ENCODE assay signal across 8 cellular contexts in genomic region chr1:152047954-152048640, GRCh38. TPM values are rescaled to one million over a fixed set of nuclear protein-coding genes. Genes with fewer than 3 reads are reported as not detected.
DNase-seq lines count a peak whose midpoint lies in the region; ATAC-seq and TF ChIP-seq lines count a peak whose summit lies in the region.

No MANE protein-coding gene starts in this region.

- peak; percentile 85 for TF ChIP-seq CTCF in C4-2B (conservative IDR thresholded peaks at IDR 0.05)

- peak; percentile 95 for ATAC-seq in GM19043 (IDR thresholded peaks at IDR 0.05; ENCODE audit: low read depth, unreplicated experiment)
- peak; percentile 96 for ATAC-seq in HG03354 (IDR thresholded peaks at IDR 0.05; ENCODE audit: poor library complexity, severe bottlenecking, unreplicated experiment)
- ATAC-seq in esophagus mucosa = peak; percentile 86
- ATAC-seq in naive B cell (ENCODE audit: low read depth in 2 of 2) = peak; percentile 90 to 94
- ATAC-seq in stimulated activated effector memory CD8-positive, alpha-beta T cell treated with anti-CD3 and anti-CD28 coated beads, Interleukin-12 subunit alpha, Interleukin-12 subunit beta, amount 100 ng/mL, for 72 hours = peak; percentile 95

- H3K27ac ChIP-seq in C4-2B = peak overlapping the region; percentile 87

- peaks cover 10 to 16% (median 14%) of the 10 kb centered on the region in 3 donors for H3K4me1 Mint-ChIP-seq in naive B cell
- H3K4me1 Mint-ChIP-seq in stimulated activated effector memory CD8-positive, alpha-beta T cell treated with anti-CD3 and anti-CD28 coated beads, Interleukin-12 subunit alpha, Interleukin-12 subunit beta, amount 100 ng/mL, for 72 hours = peaks cover 19% of the 10 kb centered on the region

- peaks cover 0 to 11% (median 7%) of the 10 kb centered on the region in 3 donors for H3K27me3 Mint-ChIP-seq in naive B cell

- peak overlapping the region in 7 of 8 donors; percentile 70 to 84 (median 76) for H3K4me3 Mint-ChIP-seq in naive B cell
- peak overlapping the region; percentile 72 for H3K4me3 Mint-ChIP-seq in stimulated activated effector memory CD8-positive, alpha-beta T cell treated with anti-CD3 and anti-CD28 coated beads, Interleukin-12 subunit alpha, Interleukin-12 subunit beta, amount 100 ng/mL, for 72 hours

- H3K27ac Mint-ChIP-seq in naive B cell = peak overlapping the region; percentile 93 to 98 (median 96)
- peak overlapping the region; percentile 96 for H3K27ac Mint-ChIP-seq in stimulated activated effector memory CD8-positive, alpha-beta T cell treated with anti-CD3 and anti-CD28 coated beads, Interleukin-12 subunit alpha, Interleukin-12 subunit beta, amount 100 ng/mL, for 72 hours

- no peaks in the 10 kb centered on the region for H3K36me3 Mint-ChIP-seq in naive B cell
- H3K36me3 Mint-ChIP-seq in stimulated activated effector memory CD8-positive, alpha-beta T cell treated with anti-CD3 and anti-CD28 coated beads, Interleukin-12 subunit alpha, Interleukin-12 subunit beta, amount 100 ng/mL, for 72 hours = no peaks in the 10 kb centered on the region

- DNase-seq in OCI-M2 (lab: John Stamatoyannopoulos, UW; ENCODE audit: unreplicated experiment) = peak; percentile 82
- peak; percentile 84 for DNase-seq in activated T-cell treated with anti-CD3 and anti-CD28 coated beads, Interleukin-2, amount 50 U/mL, for 1 hour
- peak; percentile 73 for DNase-seq in naive B cell
- DNase-seq in stimulated activated effector memory CD8-positive, alpha-beta T cell treated with anti-CD3 and anti-CD28 coated beads, Interleukin-12 subunit alpha, Interleukin-12 subunit beta, amount 100 ng/mL, for 72 hours (ENCODE audit: low spot score in 2 of 2) = peak; percentile 68 to 92

- H3K9me3 Mint-ChIP-seq in naive B cell = no peaks in the 10 kb centered on the region
- no peaks in the 10 kb centered on the region for H3K9me3 Mint-ChIP-seq in stimulated activated effector memory CD8-positive, alpha-beta T cell treated with anti-CD3 and anti-CD28 coated beads, Interleukin-12 subunit alpha, Interleukin-12 subunit beta, amount 100 ng/mL, for 72 hours

RNA-seq across cellular contexts. Expression of gene S100A11, which starts 11.3 kb away (rescaled TPM):
- total RNA-seq in esophagus mucosa = 2,220 TPM
- polyA plus RNA-seq in naive B cell (ENCODE audit: low read depth in 6 of 6) = 10 to 100 TPM; 22.1 to 54.6 (median 27.8) TPM

RNA-seq across cellular contexts. Expression of gene TCHHL1, which starts 40.8 kb away (rescaled TPM):
- not detected for total RNA-seq in esophagus mucosa
- polyA plus RNA-seq in naive B cell (ENCODE audit: low read depth in 6 of 6) = not detected

RNA-seq across cellular contexts. Expression of gene S100A10, which starts 54.4 kb away (rescaled TPM):
- 1,355 TPM for total RNA-seq in esophagus mucosa
- 100 to 1,000 TPM; 115 to 209 (median 180) TPM for polyA plus RNA-seq in naive B cell (ENCODE audit: low read depth in 6 of 6)

Comparison
In these comparisons a context has a peak if more than half of its experiments do, and no peak if none do; other contexts are left out.
1. Peak in every context shown above with its lines: DNase-seq, ATAC-seq and H3K27ac ChIP-seq.